In genomic region chr6:110877154-110877564, GRCh38 we compare ENCODE assay signal across 1 cellular context.
A peak's percentile ranks its signal among the peaks of the same experiment; 100 is the strongest.
TF ChIP-seq lines count a peak whose summit lies in the region.

No MANE protein-coding gene starts in this region.

TF ChIP-seq in HepG2, 621 proteins besides CTCF, POLR2A, EP300 and RAD21 (continued from another document and continues in another):
- no peak for TF ChIP-seq RNF2 (conservative IDR thresholded peaks at IDR 0.05; ENCODE audit: low read depth)
- TF ChIP-seq REST (IDR thresholded peaks at IDR 0.05; ENCODE audit: borderline replicate concordance in 1 of 2, low read depth in 1 of 2, low read length in 2 of 2) = 0 out of 4 replicates have a peak, but pooled peaks of 1 of the 2 experiments have one; percentile 13
- TF ChIP-seq SRSF4 (IDR thresholded peaks at IDR 0.05; ENCODE audit: low read depth, low read length, poor library complexity, severe bottlenecking) = no peak
- TF ChIP-seq BCL6 (CRISPR knock-in tag; IDR thresholded peaks at IDR 0.05) = peak; percentile 75; the same call in 1 of the 2 replicates
- no peak for TF ChIP-seq ZNF296 (CRISPR knock-in tag; conservative IDR thresholded peaks at IDR 0.05)
- TF ChIP-seq RCOR2 (CRISPR knock-in tag; IDR thresholded peaks at IDR 0.05) = no peak
- TF ChIP-seq ZNF329 (CRISPR knock-in tag; IDR thresholded peaks at IDR 0.05; ENCODE audit: low read depth) = no peak
- no peak for TF ChIP-seq GABPA (IDR thresholded peaks at IDR 0.05; ENCODE audit: low read depth, low read length)
- peak; percentile 17; the same call in 1 of the 2 replicates for TF ChIP-seq GABPA (CRISPR knock-in tag; IDR thresholded peaks at IDR 0.05; ENCODE audit: low read depth)
- peak; percentile 20; the same call in 1 of the 2 replicates for TF ChIP-seq NR2C2 (CRISPR knock-in tag; IDR thresholded peaks at IDR 0.05; ENCODE audit: borderline replicate concordance)
- no peak for TF ChIP-seq HMGXB3 (CRISPR knock-in tag; IDR thresholded peaks at IDR 0.05; ENCODE audit: borderline replicate concordance)
- peak; percentile 39; the same call in 1 of the 2 replicates for TF ChIP-seq FOXA3 (CRISPR knock-in tag; IDR thresholded peaks at IDR 0.05)
- no peak for TF ChIP-seq ZBTB20 (CRISPR knock-in tag; IDR thresholded peaks at IDR 0.05; ENCODE audit: borderline replicate concordance, low read depth)
- no peak for TF ChIP-seq MYPOP (CRISPR knock-in tag; IDR thresholded peaks at IDR 0.05)
- TF ChIP-seq FOXA1 (IDR thresholded peaks at IDR 0.05) = no peak
- TF ChIP-seq FOXA1 (CRISPR knock-in tag; IDR thresholded peaks at IDR 0.05) = peak; percentile 70
- TF ChIP-seq HMGXB4 (CRISPR knock-in tag; IDR thresholded peaks at IDR 0.05; ENCODE audit: borderline replicate concordance in 1 of 2, low read depth in 1 of 2) = no peak
- TF ChIP-seq U2AF1 (optimal IDR thresholded peaks at IDR 0.05; ENCODE audit: low read depth, low read length) = no peak
- TF ChIP-seq ZNF761 (CRISPR knock-in tag; conservative IDR thresholded peaks at IDR 0.05) = no peak
- TF ChIP-seq THRA (CRISPR knock-in tag; IDR thresholded peaks at IDR 0.05; ENCODE audit: borderline replicate concordance) = no peak
- peak; percentile 22; the same call in 1 of the 2 replicates for TF ChIP-seq CREM (IDR thresholded peaks at IDR 0.05)
- TF ChIP-seq CREM (CRISPR knock-in tag; IDR thresholded peaks at IDR 0.05) = no peak
- TF ChIP-seq SOX6 (IDR thresholded peaks at IDR 0.05) = no peak
- peak; percentile 47; the same call in 1 of the 2 replicates for TF ChIP-seq SOX6 (CRISPR knock-in tag; IDR thresholded peaks at IDR 0.05)
- TF ChIP-seq FOXP1 (IDR thresholded peaks at IDR 0.05) = no peak
- TF ChIP-seq FOXP1 (CRISPR knock-in tag; IDR thresholded peaks at IDR 0.05) = 0 out of 2 replicates have a peak, but pooled peaks have one; percentile 5
- 0 out of 2 replicates have a peak, but pooled peaks have one; percentile 14 for TF ChIP-seq ARID5B (CRISPR knock-in tag; IDR thresholded peaks at IDR 0.05)
- TF ChIP-seq NR2F6 (IDR thresholded peaks at IDR 0.05) = no peak
- TF ChIP-seq NR2F6 (CRISPR knock-in tag; IDR thresholded peaks at IDR 0.05) = 0 out of 2 replicates have a peak, but pooled peaks have one; percentile 4
- TF ChIP-seq ZNF496 (CRISPR knock-in tag; IDR thresholded peaks at IDR 0.05; ENCODE audit: insufficient replicate concordance) = no peak
- no peak; the same call in 1 of the 2 replicates for TF ChIP-seq KDM5A (IDR thresholded peaks at IDR 0.05; ENCODE audit: borderline replicate concordance, low read length)
- TF ChIP-seq BRF2 (CRISPR knock-in tag; IDR thresholded peaks at IDR 0.05) = no peak
- no peak for TF ChIP-seq ZNF143 (CRISPR knock-in tag; IDR thresholded peaks at IDR 0.05)
- no peak for TF ChIP-seq ZNF501 (CRISPR knock-in tag; IDR thresholded peaks at IDR 0.05)
- no peak for TF ChIP-seq ZNF589 (CRISPR knock-in tag; conservative IDR thresholded peaks at IDR 0.05)
- TF ChIP-seq MEF2D (CRISPR knock-in tag; IDR thresholded peaks at IDR 0.05) = peak; percentile 43; the same call in 1 of the 2 replicates
- TF ChIP-seq FOSL2 (CRISPR knock-in tag; IDR thresholded peaks at IDR 0.05) = peak; percentile 29; the same call in 1 of the 2 replicates
- no peak for TF ChIP-seq KDM3A (CRISPR knock-in tag; IDR thresholded peaks at IDR 0.05; ENCODE audit: low read depth)
- no peak for TF ChIP-seq GPBP1L1 (CRISPR knock-in tag; IDR thresholded peaks at IDR 0.05)
- 0 out of 2 replicates have a peak, but pooled peaks have one; percentile 16 for TF ChIP-seq TFE3 (CRISPR knock-in tag; IDR thresholded peaks at IDR 0.05)
